In genomic region chr3:58325525-58325992, GRCh38 we compare ENCODE assay signal across 9 cellular contexts. TPM values are rescaled to one million over a fixed set of nuclear protein-coding genes. Genes with fewer than 3 reads are reported as not detected.
DNase-seq lines count a peak whose midpoint lies in the region; ATAC-seq and TF ChIP-seq lines count a peak whose summit lies in the region.
"Had no signal": no experiment of that assay in that cellular context is flagged by ENCODE, and none has a peak within 500 bp of the region (broad histone marks: within the 10 kb centered on the region; RNA-seq: fewer than 3 reads in every experiment).

No MANE protein-coding gene starts in this region.

- no peaks in the 10 kb centered on the region for H3K9me3 Mint-ChIP-seq in activated T-cell treated with anti-CD3 and anti-CD28 coated beads, Interleukin-2, amount 50 U/mL, for 72 hours
- H3K9me3 Mint-ChIP-seq in activated T-cell treated with anti-CD3 and anti-CD28 coated beads, Interleukin-2, amount 50 U/mL, for 4 hours = no peaks in the 10 kb centered on the region
- no peaks in the 10 kb centered on the region for H3K9me3 Mint-ChIP-seq in type B pancreatic cell

- TF ChIP-seq RAD21 in liver (IDR thresholded peaks at IDR 0.05) = no peak

- H3K27ac ChIP-seq in adrenal gland (peak overlapping the region in 4 of 5 donors; percentile 13 to 77 (median 46)), liver (ENCODE audit: low read depth in 1 of 2, low read length in 2 of 2) (peak overlapping the region; percentile 4 to 32)
- H3K27ac ChIP-seq: SJSA1 had no signal

- peak overlapping the region; percentile 87 for H3K27ac Mint-ChIP-seq in activated T-cell treated with anti-CD3 and anti-CD28 coated beads, Interleukin-2, amount 50 U/mL, for 72 hours
- peak overlapping the region; percentile 26 for H3K27ac Mint-ChIP-seq in type B pancreatic cell

- peak overlapping the region; percentile 3 to 41 for H3K4me3 Mint-ChIP-seq in activated T-cell treated with anti-CD3 and anti-CD28 coated beads, Interleukin-2, amount 50 U/mL, for 72 hours
- no peak overlapping the region for H3K4me3 Mint-ChIP-seq in activated T-cell treated with anti-CD3 and anti-CD28 coated beads, Interleukin-2, amount 50 U/mL, for 4 hours
- H3K4me3 Mint-ChIP-seq in type B pancreatic cell = no peak overlapping the region

- intact Hi-C loops in adrenal gland (cut with DNase I) (loop anchor here (5.0 to 10.0 kb wide), 2 partner anchors 87 to 299 kb away; no protein-coding TSS in a partner anchor), head of caudate nucleus (cut with DNase I) (no loop called here)

- H3K4me3 ChIP-seq in adrenal gland (no peak overlapping the region), liver (ENCODE audit: low read depth in 1 of 3, low read length in 3 of 3) (no peak overlapping the region)
- H3K4me3 ChIP-seq: SJSA1 had no signal

- DNase-seq in activated T-cell treated with anti-CD3 and anti-CD28 coated beads, Interleukin-2, amount 50 U/mL, for 72 hours = no peak
- no peak for DNase-seq in activated T-cell treated with anti-CD3 and anti-CD28 coated beads, Interleukin-2, amount 50 U/mL, for 4 hours
- DNase-seq in adrenal gland = no peak
- no peak for DNase-seq in type B pancreatic cell (ENCODE audit: extremely low spot score, unreplicated experiment)
- no peak for DNase-seq in cerebellar cortex (ENCODE audit: low spot score)
- no peak for DNase-seq in head of caudate nucleus

- H3K4me1 ChIP-seq in adrenal gland (replicated peaks in 1 of 2) = peaks cover 17 to 32% of the 10 kb centered on the region in 2 donors
- H3K4me1 ChIP-seq in liver (ENCODE audit: control insufficient read depth in 4 of 4, insufficient read depth in 4 of 4, low read length in 3 of 4) = peaks cover 2 to 19% (median 14%) of the 10 kb centered on the region in 4 donors

- no peaks in the 10 kb centered on the region for H3K36me3 Mint-ChIP-seq in activated T-cell treated with anti-CD3 and anti-CD28 coated beads, Interleukin-2, amount 50 U/mL, for 72 hours (ENCODE audit: insufficient read depth in 2 of 2)
- H3K36me3 Mint-ChIP-seq in activated T-cell treated with anti-CD3 and anti-CD28 coated beads, Interleukin-2, amount 50 U/mL, for 4 hours (ENCODE audit: insufficient read depth) = no peaks in the 10 kb centered on the region
- H3K36me3 Mint-ChIP-seq in type B pancreatic cell = no peaks in the 10 kb centered on the region

- no peaks in the 10 kb centered on the region for H3K27me3 Mint-ChIP-seq in activated T-cell treated with anti-CD3 and anti-CD28 coated beads, Interleukin-2, amount 50 U/mL, for 72 hours (ENCODE audit: low read depth)
- no peaks in the 10 kb centered on the region for H3K27me3 Mint-ChIP-seq in activated T-cell treated with anti-CD3 and anti-CD28 coated beads, Interleukin-2, amount 50 U/mL, for 4 hours (ENCODE audit: low read depth)
- no peaks in the 10 kb centered on the region for H3K27me3 Mint-ChIP-seq in type B pancreatic cell

- H3K27me3 ChIP-seq in adrenal gland (no peaks in the 10 kb centered on the region), liver (ENCODE audit: control insufficient read depth in 4 of 4, insufficient read depth in 4 of 4, low read length in 3 of 4) (no peaks in the 10 kb centered on the region)
- H3K27me3 ChIP-seq: SJSA1 had no signal

- H3K36me3 ChIP-seq in adrenal gland (replicated peaks in 1 of 2) (no peaks in the 10 kb centered on the region), liver (ENCODE audit: control insufficient read depth in 4 of 4, insufficient read depth in 3 of 4, low read depth in 1 of 4, low read length in 3 of 4) (no peaks in the 10 kb centered on the region)

- TF ChIP-seq POLR2A in adrenal gland (IDR thresholded peaks at IDR 0.05) = no peak

- no peaks in the 10 kb centered on the region for H3K9me3 ChIP-seq in adrenal gland (replicated peaks in 1 of 3)
- no peaks in the 10 kb centered on the region for H3K9me3 ChIP-seq in liver (ENCODE audit: control insufficient read depth in 4 of 4, low read length in 3 of 4)
- H3K9me3 ChIP-seq: SJSA1 had no signal

- TF ChIP-seq CTCF in adrenal gland (IDR thresholded peaks at IDR 0.05) = no peak
- no peak for TF ChIP-seq CTCF in liver (IDR thresholded peaks at IDR 0.05; ENCODE audit: low read depth, low read length, missing input control)
- TF ChIP-seq CTCF in type B pancreatic cell (conservative IDR thresholded peaks at IDR 0.05) = no peak

- H3K9ac ChIP-seq in liver (ENCODE audit: low read depth in 1 of 2, low read length in 2 of 2) = no peak overlapping the region

- H3K4me1 Mint-ChIP-seq in activated T-cell treated with anti-CD3 and anti-CD28 coated beads, Interleukin-2, amount 50 U/mL, for 72 hours (ENCODE audit: low read depth) = peaks cover 30% of the 10 kb centered on the region
- H3K4me1 Mint-ChIP-seq in activated T-cell treated with anti-CD3 and anti-CD28 coated beads, Interleukin-2, amount 50 U/mL, for 4 hours (ENCODE audit: low read depth) = peaks cover 31% of the 10 kb centered on the region
- H3K4me1 Mint-ChIP-seq in type B pancreatic cell (ENCODE audit: unreplicated experiment) = peaks cover 20% of the 10 kb centered on the region

- WGBS in adrenal gland, 4 donors = 14 to 28% (median 19%) methylated on average over 2 of the region's 2 CpGs
- WGBS in liver = 37% methylated on average over 2 of the region's 2 CpGs

- no peak for ATAC-seq in activated T-cell treated with anti-CD3 and anti-CD28 coated beads, Interleukin-2, amount 50 U/mL, for 72 hours (replicated peaks in 1 of 2)
- no peak for ATAC-seq in activated T-cell treated with anti-CD3 and anti-CD28 coated beads, Interleukin-2, amount 50 U/mL, for 4 hours
- ATAC-seq in GM21526 (IDR thresholded peaks at IDR 0.05; ENCODE audit: low FRiP score, unreplicated experiment) = no peak

TF ChIP-seq in liver, 16 proteins besides CTCF, POLR2A, EP300 and RAD21:
- TF ChIP-seq RXRA (IDR thresholded peaks at IDR 0.05) (peak; percentile 23 to 26), HNF4A (conservative IDR thresholded peaks at IDR 0.05) (peak in 1 of 2 donors; percentile 30), GABPA (IDR thresholded peaks at IDR 0.05 in 1 of 2, conservative IDR thresholded peaks at IDR 0.05 in 1 of 2) (no peak), REST (IDR thresholded peaks at IDR 0.05) (no peak), SP1 (IDR thresholded peaks at IDR 0.05) (peak; percentile 53), EGR1 (IDR thresholded peaks at IDR 0.05; ENCODE audit: low read depth in 2 of 2) (no peak), NR2F2 (IDR thresholded peaks at IDR 0.05) (peak; percentile 81), HNF4G (IDR thresholded peaks at IDR 0.05) (no peak), TAF1 (conservative IDR thresholded peaks at IDR 0.05) (no peak)

RNA-seq across cellular contexts. Expression of gene PXK, which starts 7.1 kb away (rescaled TPM):
- 10 to 100 TPM; 76.1 to 79.0 TPM for total RNA-seq in activated T-cell treated with anti-CD3 and anti-CD28 coated beads, Interleukin-2, amount 50 U/mL, for 72 hours
- total RNA-seq in activated T-cell treated with anti-CD3 and anti-CD28 coated beads, Interleukin-2, amount 50 U/mL, for 4 hours = 10 to 100 TPM; 30.1 to 40.2 (median 32.2) TPM
- total RNA-seq in adrenal gland = 10 to 100 TPM; 19.7 to 35.8 (median 27.6) TPM
- 10 to 100 TPM in 1 of 3 donors, 1 to 10 TPM in 2; 5.6 to 40.5 (median 7.6) TPM for polyA plus RNA-seq in adrenal gland
- 10 to 100 TPM; 11.3 to 14.0 TPM for total RNA-seq in liver
- polyA plus RNA-seq in liver = 10 to 100 TPM in 1 of 2 donors, 1 to 10 TPM in 1; 6.0 to 15.9 TPM
- total RNA-seq in type B pancreatic cell (ENCODE audit: low replicate concordance) = 12.4 and 15.1 TPM in 2 replicates

RNA-seq across cellular contexts. Expression of gene HTD2, which starts 19.2 kb away (rescaled TPM):
- 10 to 100 TPM in 1 of 2 donors, 1 to 10 TPM in 1; 7.9 to 11.4 TPM for total RNA-seq in activated T-cell treated with anti-CD3 and anti-CD28 coated beads, Interleukin-2, amount 50 U/mL, for 72 hours
- total RNA-seq in activated T-cell treated with anti-CD3 and anti-CD28 coated beads, Interleukin-2, amount 50 U/mL, for 4 hours = 10 to 100 TPM; 14.4 to 16.1 (median 15.9) TPM
- total RNA-seq in adrenal gland (10 to 100 TPM in 6 of 8 donors, 1 to 10 TPM in 2; 6.6 to 13.1 (median 10.7) TPM), liver (10 to 100 TPM in 1 of 2 donors, 1 to 10 TPM in 1; 7.4 to 14.8 TPM), type B pancreatic cell (ENCODE audit: low replicate concordance) (10.6 and 11.4 TPM in 2 replicates)
- polyA plus RNA-seq in adrenal gland (1 to 10 TPM; 1.6 to 9.6 (median 2.0) TPM), liver (10 to 100 TPM in 1 of 2 donors, 1 to 10 TPM in 1; 6.6 to 14.6 TPM)

RNA-seq across cellular contexts. Expression of gene RPP14, which starts 19.5 kb away (rescaled TPM):
- total RNA-seq in activated T-cell treated with anti-CD3 and anti-CD28 coated beads, Interleukin-2, amount 50 U/mL, for 72 hours = 10 to 100 TPM; 16.6 to 17.2 TPM
- 10 to 100 TPM; 21.6 to 24.8 (median 23.8) TPM for total RNA-seq in activated T-cell treated with anti-CD3 and anti-CD28 coated beads, Interleukin-2, amount 50 U/mL, for 4 hours
- total RNA-seq in adrenal gland = 10 to 100 TPM in 7 of 8 donors, 1 to 10 TPM in 1; 9.2 to 20.9 (median 14.3) TPM
- polyA plus RNA-seq in adrenal gland = 10 to 100 TPM in 2 of 3 donors, 1 to 10 TPM in 1; 9.8 to 15.3 (median 10.1) TPM
- 10 to 100 TPM in 1 of 2 donors, 1 to 10 TPM in 1; 9.2 to 13.7 TPM for total RNA-seq in liver
- polyA plus RNA-seq in liver = 10 to 100 TPM in 1 of 2 donors, 1 to 10 TPM in 1; 7.4 to 10.9 TPM
- total RNA-seq in type B pancreatic cell (ENCODE audit: low replicate concordance) = 22.1 and 23.3 TPM in 2 replicates

Comparison
In these comparisons a context has a peak if more than half of its experiments do, and no peak if none do; other contexts are left out.
1. H3K4me3 Mint-ChIP-seq: peak in activated T-cell treated with anti-CD3 and anti-CD28 coated beads, Interleukin-2, amount 50 U/mL, for 72 hours (2 of 2); none in activated T-cell treated with anti-CD3 and anti-CD28 coated beads, Interleukin-2, amount 50 U/mL, for 4 hours (single experiment) and type B pancreatic cell (single experiment).